11 cellular contexts compared by ENCODE assay signal in the genomic region with DNA sequence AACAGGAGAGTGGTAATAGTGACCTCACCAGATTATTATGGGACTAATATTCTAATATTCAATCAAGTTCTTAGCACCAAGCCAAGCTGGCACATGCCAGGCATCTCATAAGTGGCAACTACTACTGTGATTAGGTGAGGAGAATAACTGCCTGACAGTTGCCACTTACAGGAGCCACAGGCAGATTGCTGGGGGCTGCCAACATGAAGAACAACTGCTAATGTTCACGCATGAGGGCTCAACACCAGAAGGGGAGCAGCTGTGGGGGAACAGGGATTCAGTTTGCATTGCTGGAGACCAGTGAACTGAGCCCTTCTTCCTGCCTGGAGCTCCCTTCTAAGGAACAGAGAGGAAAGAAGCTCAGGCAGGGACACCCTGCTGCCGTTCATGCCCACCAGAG.
"Had no signal": no experiment of that assay in that cellular context is flagged by ENCODE, and none has a peak within 500 bp of the region (broad histone marks: within the 10 kb centered on the region; RNA-seq: fewer than 3 reads in every experiment).

No MANE protein-coding gene starts in this region.

- H3K4me3 Mint-ChIP-seq: activated naive CD4-positive, alpha-beta T cell treated with anti-CD3 and anti-CD28 coated beads, Interleukin-2, amount 10 ng/mL, durations not matched to agents 7 days and 5 days; effector memory CD8-positive, alpha-beta T cell; memory B cell had no signal

- H3K36me3 Mint-ChIP-seq: activated naive CD4-positive, alpha-beta T cell treated with anti-CD3 and anti-CD28 coated beads, Interleukin-2, amount 10 ng/mL, durations not matched to agents 7 days and 5 days; memory B cell had no signal

- H3K27ac Mint-ChIP-seq: activated naive CD4-positive, alpha-beta T cell treated with anti-CD3 and anti-CD28 coated beads, Interleukin-2, amount 10 ng/mL, durations not matched to agents 7 days and 5 days; effector memory CD8-positive, alpha-beta T cell; memory B cell; progenitor cell of endocrine pancreas had no signal

- H3K27me3 Mint-ChIP-seq: activated naive CD4-positive, alpha-beta T cell treated with anti-CD3 and anti-CD28 coated beads, Interleukin-2, amount 10 ng/mL, durations not matched to agents 7 days and 5 days; effector memory CD8-positive, alpha-beta T cell had no signal

- ATAC-seq: effector memory CD8-positive, alpha-beta T cell; left lung; sciatic nerve had no signal

- H3K9me3 Mint-ChIP-seq: activated naive CD4-positive, alpha-beta T cell treated with anti-CD3 and anti-CD28 coated beads, Interleukin-2, amount 10 ng/mL, durations not matched to agents 7 days and 5 days; effector memory CD8-positive, alpha-beta T cell; memory B cell had no signal

- DNase-seq: activated naive CD4-positive, alpha-beta T cell treated with anti-CD3 and anti-CD28 coated beads, Interleukin-2, amount 10 ng/mL, durations not matched to agents 7 days and 5 days; activated T-cell treated with anti-CD3 and anti-CD28 coated beads, Interleukin-2, amount 50 U/mL, for 1 hour; dermis blood vessel endothelial cell; effector memory CD8-positive, alpha-beta T cell; foreskin melanocyte; head of caudate nucleus; left lung; spleen had no signal
